In the genomic region with DNA sequence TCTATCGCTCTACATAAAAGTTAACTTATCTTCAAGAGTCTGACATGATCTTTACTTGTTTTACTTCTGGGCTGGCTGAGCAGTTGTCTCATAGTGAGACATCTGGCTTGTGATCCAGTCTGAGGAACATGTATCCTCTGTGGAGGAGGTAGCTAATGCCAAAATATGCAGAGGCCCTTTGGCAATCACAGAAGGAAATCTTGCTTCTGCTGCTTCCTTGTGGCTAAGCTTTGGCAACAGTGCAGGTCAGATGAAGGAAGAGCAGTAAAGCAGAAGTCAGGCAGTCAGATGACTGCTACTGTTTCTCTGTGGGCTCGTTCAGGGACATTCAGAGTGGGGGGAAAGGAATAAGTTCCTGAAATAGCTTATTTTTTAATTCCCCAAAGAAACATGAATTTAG, we compare ENCODE assay signal across 12 cellular contexts. TPM values are rescaled to one million over a fixed set of nuclear protein-coding genes. Genes with fewer than 3 reads are reported as not detected.
DNase-seq lines count a peak whose midpoint lies in the region; ATAC-seq, FAIRE-seq and TF ChIP-seq lines count a peak whose summit lies in the region.
"Had no signal": no experiment of that assay in that cellular context is flagged by ENCODE, and none has a peak within 500 bp of the region (broad histone marks: within the 10 kb centered on the region; RNA-seq: fewer than 3 reads in every experiment).

No MANE protein-coding gene starts in this region.

- peak overlapping the region; percentile 16 for H3K4me2 ChIP-seq in smooth muscle cell
- H3K4me2 ChIP-seq in GM23338 = no peak overlapping the region

- no peak for DNase-seq in GM18507 (ENCODE audit: extremely low spot score, insufficient read length, low read depth)
- DNase-seq in cardiac muscle cell (ENCODE audit: low read depth in 1 of 2, low spot score in 1 of 2) = peak in 1 of 2 donors; percentile 88
- no peak for DNase-seq in smooth muscle cell (lab: John Stamatoyannopoulos, UW; ENCODE audit: unreplicated experiment)
- no peak for DNase-seq in NCI-H146 treated with DMSO at 0.1 percent for 48 hours (lab: John Stamatoyannopoulos, UW; ENCODE audit: unreplicated experiment)
- DNase-seq in GM23338 (ENCODE audit: low spot score) = no peak
- DNase-seq: activated T-cell treated with anti-CD3 and anti-CD28 coated beads for 4 hours, foreskin keratinocyte, PC-3, thyroid gland had no signal

- no peaks in the 10 kb centered on the region for H3K4me1 ChIP-seq in cardiac muscle cell (ENCODE audit: low read depth)
- peaks cover 7% of the 10 kb centered on the region for H3K4me1 ChIP-seq in smooth muscle cell (ENCODE audit: low read depth)
- H3K4me1 ChIP-seq in GM23338 (ENCODE audit: insufficient read depth) = no peaks in the 10 kb centered on the region
- H3K4me1 ChIP-seq: thyroid gland had no signal

- peak; percentile 15 for TF ChIP-seq CTCF in cardiac muscle cell (IDR thresholded peaks at IDR 0.05; ENCODE audit: low read depth, low read length)
- no peak for TF ChIP-seq CTCF in smooth muscle cell (IDR thresholded peaks at IDR 0.05; ENCODE audit: borderline replicate concordance, insufficient read depth, poor library complexity, severe bottlenecking)
- no peak for TF ChIP-seq CTCF in GM23338 (conservative IDR thresholded peaks at IDR 0.05; ENCODE audit: low read depth in 2 of 2)

- H3K27ac ChIP-seq in cardiac muscle cell (no peak overlapping the region), smooth muscle cell (ENCODE audit: low read depth) (peak overlapping the region; percentile 76), GM23338 (ENCODE audit: low read depth) (no peak overlapping the region)
- H3K27ac ChIP-seq: foreskin keratinocyte, thyroid gland had no signal

- no peaks in the 10 kb centered on the region for H3K9me3 Mint-ChIP-seq in GM23338

- ATAC-seq in SK-N-SH treated with all-trans-retinoic acid at 6 μM for 48 hours = peak; percentile 6; the same call in 1 of the 3 replicates
- ATAC-seq in GM21447 (IDR thresholded peaks at IDR 0.05; ENCODE audit: unreplicated experiment) = no peak
- ATAC-seq in GM21381 (IDR thresholded peaks at IDR 0.05; ENCODE audit: unreplicated experiment) = no peak
- no peak for ATAC-seq in GM23338
- ATAC-seq: foreskin keratinocyte, PC-3 had no signal

- peaks cover 8% of the 10 kb centered on the region for H3K27me3 ChIP-seq in cardiac muscle cell
- H3K27me3 ChIP-seq in smooth muscle cell (ENCODE audit: low read depth) = no peaks in the 10 kb centered on the region
- no peaks in the 10 kb centered on the region for H3K27me3 ChIP-seq in GM23338 (ENCODE audit: insufficient read depth)
- H3K27me3 ChIP-seq: foreskin keratinocyte, thyroid gland had no signal

- H3K9ac ChIP-seq in smooth muscle cell (ENCODE audit: low read depth) = no peak overlapping the region

- H3K4me3 Mint-ChIP-seq in GM23338 = no peak overlapping the region

- H4K20me1 ChIP-seq in smooth muscle cell (ENCODE audit: low read depth) = no peaks in the 10 kb centered on the region
- no peaks in the 10 kb centered on the region for H4K20me1 ChIP-seq in GM23338 (replicated peaks; ENCODE audit: insufficient read depth)

- no peak overlapping the region for H3K4me3 ChIP-seq in cardiac muscle cell
- H3K4me3 ChIP-seq in smooth muscle cell = no peak overlapping the region
- H3K4me3 ChIP-seq in GM23338 = no peak overlapping the region
- H3K4me3 ChIP-seq: thyroid gland had no signal

- H3F3A ChIP-seq in smooth muscle cell (ENCODE audit: low read depth) (peaks cover 41% of the 10 kb centered on the region), GM23338 (replicated peaks; ENCODE audit: low read depth) (no peaks in the 10 kb centered on the region)

- no peaks in the 10 kb centered on the region for H3K9me2 ChIP-seq in GM23338 (ENCODE audit: insufficient read depth)

- no peak overlapping the region for H3K27ac Mint-ChIP-seq in GM23338

- no peaks in the 10 kb centered on the region for H3K79me2 ChIP-seq in smooth muscle cell (ENCODE audit: low read depth)
- H3K79me2 ChIP-seq in GM23338 (replicated peaks; ENCODE audit: insufficient read depth) = no peaks in the 10 kb centered on the region

- H2AFZ ChIP-seq in smooth muscle cell (ENCODE audit: low read depth) (no peak overlapping the region), GM23338 (no peak overlapping the region)

- FAIRE-seq in GM18507 (lab: Jason Lieb, UNC) = peak; percentile 26

- H3K9me3 ChIP-seq in cardiac muscle cell (ENCODE audit: low read depth) = no peaks in the 10 kb centered on the region
- no peaks in the 10 kb centered on the region for H3K9me3 ChIP-seq in smooth muscle cell (replicated peaks; ENCODE audit: low read depth)
- H3K9me3 ChIP-seq: thyroid gland had no signal

- H3K36me3 ChIP-seq in cardiac muscle cell (no peaks in the 10 kb centered on the region), smooth muscle cell (ENCODE audit: low read depth) (no peaks in the 10 kb centered on the region), GM23338 (ENCODE audit: insufficient read depth) (no peaks in the 10 kb centered on the region)
- H3K36me3 ChIP-seq: thyroid gland had no signal

- H3K36me3 Mint-ChIP-seq in GM23338 (ENCODE audit: low read depth) = no peaks in the 10 kb centered on the region

- 20% methylated on average over 2 of the region's 2 CpGs for WGBS in smooth muscle cell (ENCODE audit: low lambda C conversion rate)

- H3K27me3 Mint-ChIP-seq in GM23338 (ENCODE audit: insufficient read depth, low read depth, poor library complexity) = no peaks in the 10 kb centered on the region

- peaks cover 7% of the 10 kb centered on the region for H3K4me1 Mint-ChIP-seq in GM23338

TF ChIP-seq in SK-N-SH treated with all-trans-retinoic acid at 6 μM for 48 hours, 23 proteins besides CTCF, POLR2A, EP300 and RAD21:
- TF ChIP-seq ZFP3 (CRISPR knock-in tag; IDR thresholded peaks at IDR 0.05) = no peak
- no peak for TF ChIP-seq ARNTL (CRISPR knock-in tag; IDR thresholded peaks at IDR 0.05; ENCODE audit: borderline replicate concordance, low read depth)
- no peak for TF ChIP-seq ESRRG (CRISPR knock-in tag; IDR thresholded peaks at IDR 0.05)
- TF ChIP-seq CSDC2 (CRISPR knock-in tag; IDR thresholded peaks at IDR 0.05) = no peak

TF ChIP-seq in GM23338, 12 proteins besides CTCF, POLR2A, EP300 and RAD21 (continues in another document):
- TF ChIP-seq, protein P1, sequence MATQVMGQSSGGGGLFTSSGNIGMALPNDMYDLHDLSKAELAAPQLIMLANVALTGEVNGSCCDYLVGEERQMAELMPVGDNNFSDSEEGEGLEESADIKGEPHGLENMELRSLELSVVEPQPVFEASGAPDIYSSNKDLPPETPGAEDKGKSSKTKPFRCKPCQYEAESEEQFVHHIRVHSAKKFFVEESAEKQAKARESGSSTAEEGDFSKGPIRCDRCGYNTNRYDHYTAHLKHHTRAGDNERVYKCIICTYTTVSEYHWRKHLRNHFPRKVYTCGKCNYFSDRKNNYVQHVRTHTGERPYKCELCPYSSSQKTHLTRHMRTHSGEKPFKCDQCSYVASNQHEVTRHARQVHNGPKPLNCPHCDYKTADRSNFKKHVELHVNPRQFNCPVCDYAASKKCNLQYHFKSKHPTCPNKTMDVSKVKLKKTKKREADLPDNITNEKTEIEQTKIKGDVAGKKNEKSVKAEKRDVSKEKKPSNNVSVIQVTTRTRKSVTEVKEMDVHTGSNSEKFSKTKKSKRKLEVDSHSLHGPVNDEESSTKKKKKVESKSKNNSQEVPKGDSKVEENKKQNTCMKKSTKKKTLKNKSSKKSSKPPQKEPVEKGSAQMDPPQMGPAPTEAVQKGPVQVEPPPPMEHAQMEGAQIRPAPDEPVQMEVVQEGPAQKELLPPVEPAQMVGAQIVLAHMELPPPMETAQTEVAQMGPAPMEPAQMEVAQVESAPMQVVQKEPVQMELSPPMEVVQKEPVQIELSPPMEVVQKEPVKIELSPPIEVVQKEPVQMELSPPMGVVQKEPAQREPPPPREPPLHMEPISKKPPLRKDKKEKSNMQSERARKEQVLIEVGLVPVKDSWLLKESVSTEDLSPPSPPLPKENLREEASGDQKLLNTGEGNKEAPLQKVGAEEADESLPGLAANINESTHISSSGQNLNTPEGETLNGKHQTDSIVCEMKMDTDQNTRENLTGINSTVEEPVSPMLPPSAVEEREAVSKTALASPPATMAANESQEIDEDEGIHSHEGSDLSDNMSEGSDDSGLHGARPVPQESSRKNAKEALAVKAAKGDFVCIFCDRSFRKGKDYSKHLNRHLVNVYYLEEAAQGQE (IDR thresholded peaks at IDR 0.05; ENCODE audit: unreplicated experiment) = no peak
- TF ChIP-seq CREB1 (CRISPR knock-in tag; IDR thresholded peaks at IDR 0.05; ENCODE audit: low read depth) (no peak), NANOG (IDR thresholded peaks at IDR 0.05; ENCODE audit: borderline replicate concordance) (no peak)

RNA-seq across cellular contexts. Expression of a gene that starts 22.3 kb away (rescaled TPM):
- total RNA-seq in cardiac muscle cell (12.8 and 26.1 TPM in 2 replicates), smooth muscle cell (11.7 and 17.8 TPM in 2 replicates)
- polyA plus RNA-seq in cardiac muscle cell (10.0 and 20.2 TPM in 2 replicates), smooth muscle cell (32.9 and 41.3 TPM in 2 replicates), GM23338 (2016; fragmentation: Nextera tagmentation; extraction: Ambion mirVana) (3.4 and 3.9 TPM in 2 replicates)
- 14.6 and 15.5 TPM in 2 replicates for total RNA-seq in GM23338 (2014; rRNA removed; shearing (Covaris generic))

RNA-seq across cellular contexts. Expression of a gene that starts 23.1 kb away (rescaled TPM):
- total RNA-seq in cardiac muscle cell (23.7 and 43.3 TPM in 2 replicates), smooth muscle cell (123 and 139 TPM in 2 replicates)
- polyA plus RNA-seq in cardiac muscle cell (13.4 and 31.7 TPM in 2 replicates), smooth muscle cell (109 and 190 TPM in 2 replicates), GM23338 (2016; fragmentation: Nextera tagmentation; extraction: Ambion mirVana) (4.4 and 4.7 TPM in 2 replicates)
- 12.2 and 14.9 TPM in 2 replicates for total RNA-seq in GM23338 (2014; rRNA removed; shearing (Covaris generic))

RNA-seq across cellular contexts. Expression of a gene that starts 47.1 kb away (rescaled TPM):
- total RNA-seq in cardiac muscle cell (39.9 and 55.1 TPM in 2 replicates), smooth muscle cell (19.1 and 19.2 TPM in 2 replicates)
- polyA plus RNA-seq in cardiac muscle cell (57.6 and 82.0 TPM in 2 replicates), smooth muscle cell (30.4 and 35.2 TPM in 2 replicates), GM23338 (2016; fragmentation: Nextera tagmentation; extraction: Ambion mirVana) (17.8 and 19.5 TPM in 2 replicates)
- total RNA-seq in GM23338 (2014; rRNA removed; shearing (Covaris generic)) = 17.2 and 19.7 TPM in 2 replicates

RNA-seq across cellular contexts. Expression of a gene that starts 47.3 kb away (rescaled TPM):
- 93.2 and 105 TPM in 2 replicates for total RNA-seq in cardiac muscle cell
- polyA plus RNA-seq in cardiac muscle cell = 120 and 122 TPM in 2 replicates
- total RNA-seq in smooth muscle cell = 83.4 and 104 TPM in 2 replicates
- 138 and 170 TPM in 2 replicates for polyA plus RNA-seq in smooth muscle cell
- 89.4 and 105 TPM in 2 replicates for total RNA-seq in GM23338 (2014; rRNA removed; shearing (Covaris generic))
- polyA plus RNA-seq in GM23338 (2016; fragmentation: Nextera tagmentation; extraction: Ambion mirVana) = 98.7 and 101 TPM in 2 replicates

RNA-seq across cellular contexts. Expression of a gene that starts 50.8 kb away (rescaled TPM):
- total RNA-seq in cardiac muscle cell = 0.98 and 1.1 TPM in 2 replicates
- polyA plus RNA-seq in cardiac muscle cell = 0.60 and 0.67 TPM in 2 replicates
- 0.09 and 0.27 TPM in 2 replicates for total RNA-seq in smooth muscle cell
- polyA plus RNA-seq in smooth muscle cell = 0.57 TPM in 1 of 2 replicates, not detected in the other
- 0.52 and 0.74 TPM in 2 replicates for total RNA-seq in GM23338 (2014; rRNA removed; shearing (Covaris generic))
- 0.32 and 0.54 TPM in 2 replicates for polyA plus RNA-seq in GM23338 (2016; fragmentation: Nextera tagmentation; extraction: Ambion mirVana)
- total RNA-seq: thyroid gland had no signal
